8 cellular contexts compared by ENCODE assay signal in the genomic region with DNA sequence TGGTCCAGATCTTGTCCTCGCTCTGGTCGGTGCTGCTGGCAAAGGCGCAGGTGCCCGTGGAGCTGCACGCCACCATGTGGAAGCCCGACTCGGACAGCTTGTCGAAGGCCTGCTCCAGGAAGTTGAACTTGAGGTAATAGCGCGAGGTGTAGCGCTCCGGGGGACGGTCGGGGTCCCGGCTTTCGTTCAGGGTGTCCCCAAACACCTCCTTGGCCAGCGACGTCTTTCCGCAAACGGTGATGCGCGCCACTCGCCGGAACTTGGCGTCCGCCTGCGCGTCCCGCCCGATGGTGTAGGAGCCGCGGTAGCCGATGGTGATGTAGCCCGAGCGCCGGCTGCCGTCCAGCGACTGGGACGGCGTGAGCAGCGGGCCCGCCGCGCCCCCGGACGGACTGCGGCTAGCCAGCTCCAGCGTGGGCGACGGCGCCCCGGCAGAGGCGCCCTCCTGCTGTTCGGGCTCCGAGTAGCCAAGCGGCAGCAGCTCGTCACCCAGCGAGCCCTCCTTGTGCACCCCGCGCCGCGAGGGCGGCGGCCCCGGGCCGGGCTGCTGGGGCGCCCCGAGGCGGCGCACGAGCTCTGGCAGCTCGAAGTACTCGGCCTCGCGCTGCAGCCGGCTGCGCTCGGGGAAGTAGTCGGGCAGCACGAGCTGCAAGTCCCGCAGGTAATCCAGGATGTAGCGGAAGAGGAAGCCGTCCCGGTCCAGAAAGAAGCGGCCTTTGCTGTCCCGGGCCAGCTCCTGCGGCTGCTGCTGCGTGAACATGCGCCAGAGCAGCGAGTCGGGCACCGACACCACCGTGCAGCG. TPM values are rescaled to one million over a fixed set of nuclear protein-coding genes. Genes with fewer than 3 reads are reported as not detected.
DNase-seq lines count a peak whose midpoint lies in the region; FAIRE-seq and TF ChIP-seq lines count a peak whose summit lies in the region.

No MANE protein-coding gene starts in this region.

- H4K20me1 ChIP-seq in keratinocyte (ENCODE audit: control insufficient read depth, extremely low read depth, insufficient read depth, low read length): no peaks in the 10 kb centered on the region

- H2AFZ ChIP-seq in keratinocyte (ENCODE audit: control insufficient read depth, low read length): peak overlapping the region; percentile 84

- dilution Hi-C loops in keratinocyte (cut with MboI; ENCODE audit: extremely low pct_ligation_motif_present, low sequenced_read_pairs): no loop called here

- TF ChIP-seq POLR2A in GM12891 (IDR thresholded peaks at IDR 0.05; ENCODE audit: low read depth, low read length): no peak

- H3K27me3 ChIP-seq in WERI-Rb-1 (ENCODE audit: insufficient read depth, low read depth, severe bottlenecking) (no peaks in the 10 kb centered on the region), bronchial epithelial cell (ENCODE audit: control insufficient read depth, insufficient read depth, low read length) (no peaks in the 10 kb centered on the region), keratinocyte (ENCODE audit: control insufficient read depth, extremely low read depth, insufficient read depth, low read length) (no peaks in the 10 kb centered on the region)

- no peaks in the 10 kb centered on the region for H3K4me1 ChIP-seq in HEK293 (ENCODE audit: control insufficient read depth, insufficient read depth, low read length)
- peaks cover 59% of the 10 kb centered on the region for H3K4me1 ChIP-seq in keratinocyte (ENCODE audit: control insufficient read depth, extremely low read depth, insufficient read depth, low read length)

- peak overlapping the region; percentile 65 for H3K4me3 ChIP-seq in HEK293 (ENCODE audit: low read depth, low read length)
- H3K4me3 ChIP-seq in WERI-Rb-1 (ENCODE audit: low read depth, low read length): peak overlapping the region; percentile 69
- H3K4me3 ChIP-seq in bronchial epithelial cell (ENCODE audit: low read depth, low read length): peak overlapping the region; percentile 66
- H3K4me3 ChIP-seq in keratinocyte (ENCODE audit: control insufficient read depth in 2 of 3, extremely low read depth in 1 of 3, insufficient read depth in 2 of 3, low read depth in 1 of 3, low read length in 3 of 3): peak overlapping the region; percentile 69 to 73 (median 70)

- POLR2A ChIA-PET in HEK293 (lab: Yijun Ruan, JAX): interaction anchor here (0.6 to 1.5 kb wide), 5 partner anchors 18 to 981 kb away, joined by 3 to 4 read pairs (median 3); a partner anchor contains a TSS

- H3K9me3 ChIP-seq in HEK293 (ENCODE audit: control insufficient read depth, insufficient read depth, low read depth, low read length) (no peaks in the 10 kb centered on the region), WERI-Rb-1 (ENCODE audit: severe bottlenecking) (no peaks in the 10 kb centered on the region), keratinocyte (ENCODE audit: control insufficient read depth, low read depth, low read length) (no peaks in the 10 kb centered on the region)

- FAIRE-seq in GM12891 (lab: Jason Lieb, UNC) (peak; percentile 95), bronchial epithelial cell (lab: Jason Lieb, UNC) (no peak), keratinocyte (lab: Jason Lieb, UNC) (no peak)

- H3K27ac ChIP-seq in HEK293 (ENCODE audit: extremely low read depth, low read depth, low read length): peak overlapping the region; percentile 72; the same call in 1 of the 2 replicates
- H3K27ac ChIP-seq in WERI-Rb-1: no peak overlapping the region
- peak overlapping the region; percentile 13 for H3K27ac ChIP-seq in keratinocyte (ENCODE audit: control insufficient read depth, insufficient read depth, low read length)

- H3K36me3 ChIP-seq in HEK293 (ENCODE audit: control insufficient read depth in 2 of 2, insufficient read depth in 1 of 2, low read length in 2 of 2) (no peaks in the 10 kb centered on the region), WERI-Rb-1 (no peaks in the 10 kb centered on the region), bronchial epithelial cell (ENCODE audit: control insufficient read depth, insufficient read depth, low read length) (no peaks in the 10 kb centered on the region), keratinocyte (ENCODE audit: control insufficient read depth in 2 of 2, extremely low read depth in 1 of 2, insufficient read depth in 2 of 2, low read length in 2 of 2) (no peaks in the 10 kb centered on the region)

- peak overlapping the region; percentile 87 for H3K4me2 ChIP-seq in keratinocyte (ENCODE audit: control insufficient read depth, extremely low read depth, insufficient read depth, low read depth, low read length)

- peak overlapping the region; percentile 69 for H3K9ac ChIP-seq in keratinocyte (ENCODE audit: control insufficient read depth, extremely low read depth, insufficient read depth, low read length)

- no peaks in the 10 kb centered on the region for H3K9me1 ChIP-seq in keratinocyte (ENCODE audit: control insufficient read depth, extremely low read depth, insufficient read depth, low read length)

- TF ChIP-seq CTCF in HEK293 (tag by site-specific recombination; IDR thresholded peaks at IDR 0.05) (peak; percentile 90), WERI-Rb-1 (IDR thresholded peaks at IDR 0.05; ENCODE audit: low read depth, low read length) (peak; percentile 44), bronchial epithelial cell (IDR thresholded peaks at IDR 0.05; ENCODE audit: insufficient read depth, low read length, severe bottlenecking) (peak; percentile 63), keratinocyte (optimal IDR thresholded peaks at IDR 0.05 in 1 of 3, IDR thresholded peaks at IDR 0.05 in 1 of 3, conservative IDR thresholded peaks at IDR 0.05 in 1 of 3; ENCODE audit: extremely low read depth in 1 of 3, insufficient read depth in 2 of 3, low read length in 3 of 3) (peak; percentile 30 to 77 (median 62))

- DNase-seq in GM12891 (ENCODE audit: insufficient read length, low spot score): peak; percentile 35
- peak; percentile 48 for DNase-seq in MV-4-11 (lab: John Stamatoyannopoulos, UW)
- DNase-seq in WERI-Rb-1: peak; percentile 66
- DNase-seq in bronchial epithelial cell (ENCODE audit: low read depth): peak; percentile 59
- no peak for DNase-seq in keratinocyte (ENCODE audit: low read depth, low spot score)
- peak; percentile 26 to 36 for DNase-seq in stimulated activated CD4-positive, alpha-beta T cell treated with anti-CD3 and anti-CD28 coated beads, Interleukin-15, amount 100 ng/mL, for 1 hour (ENCODE audit: low read depth in 1 of 2, low spot score in 1 of 2)
- no peak for DNase-seq in NCI-H2107 (lab: John Stamatoyannopoulos, UW)

- CTCF ChIA-PET in HEK293 (lab: Yijun Ruan, JAX): interaction anchor here (0.5 to 2.6 kb wide), 12 partner anchors 9 to 1707 kb away, joined by 3 to 10 read pairs (median 3); no protein-coding TSS in a partner anchor

- H3K79me2 ChIP-seq in keratinocyte (ENCODE audit: control insufficient read depth, insufficient read depth, low read length): peaks cover 19% of the 10 kb centered on the region

TF ChIP-seq in GM12891, 5 proteins besides CTCF, POLR2A, EP300 and RAD21:
- TF ChIP-seq PAX5 (IDR thresholded peaks at IDR 0.05; ENCODE audit: insufficient read depth, low read length, severe bottlenecking): no peak
- TF ChIP-seq POU2F2 (IDR thresholded peaks at IDR 0.05; ENCODE audit: low read depth, low read length): no peak
- no peak for TF ChIP-seq POLR2AphosphoS5 (IDR thresholded peaks at IDR 0.05; ENCODE audit: low read depth, low read length)
- no peak for TF ChIP-seq SPI1 (IDR thresholded peaks at IDR 0.05; ENCODE audit: low read depth, low read length)
- TF ChIP-seq TAF1 (IDR thresholded peaks at IDR 0.05; ENCODE audit: low read depth, low read length): no peak; the same call in 1 of the 2 replicates

TF ChIP-seq in HEK293, 187 proteins besides CTCF, POLR2A, EP300 and RAD21 (continues in another document):
- TF ChIP-seq SP2 (tag by site-specific recombination; IDR thresholded peaks at IDR 0.05): no peak
- no peak for TF ChIP-seq ZNF23 (tag by site-specific recombination; IDR thresholded peaks at IDR 0.05; ENCODE audit: borderline replicate concordance)
- no peak for TF ChIP-seq MEIS1 (CRISPR knock-in tag; IDR thresholded peaks at IDR 0.05; ENCODE audit: borderline replicate concordance)
- no peak for TF ChIP-seq ZNF223 (tag by site-specific recombination; IDR thresholded peaks at IDR 0.05)
- no peak for TF ChIP-seq BCL11A (tag by site-specific recombination; IDR thresholded peaks at IDR 0.05; ENCODE audit: low read depth)
- peak; percentile 33; the same call in 1 of the 2 replicates for TF ChIP-seq ZSCAN30 (tag by site-specific recombination; IDR thresholded peaks at IDR 0.05)
- TF ChIP-seq ZNF548 (tag by site-specific recombination; IDR thresholded peaks at IDR 0.05): no peak
- TF ChIP-seq, protein P1, sequence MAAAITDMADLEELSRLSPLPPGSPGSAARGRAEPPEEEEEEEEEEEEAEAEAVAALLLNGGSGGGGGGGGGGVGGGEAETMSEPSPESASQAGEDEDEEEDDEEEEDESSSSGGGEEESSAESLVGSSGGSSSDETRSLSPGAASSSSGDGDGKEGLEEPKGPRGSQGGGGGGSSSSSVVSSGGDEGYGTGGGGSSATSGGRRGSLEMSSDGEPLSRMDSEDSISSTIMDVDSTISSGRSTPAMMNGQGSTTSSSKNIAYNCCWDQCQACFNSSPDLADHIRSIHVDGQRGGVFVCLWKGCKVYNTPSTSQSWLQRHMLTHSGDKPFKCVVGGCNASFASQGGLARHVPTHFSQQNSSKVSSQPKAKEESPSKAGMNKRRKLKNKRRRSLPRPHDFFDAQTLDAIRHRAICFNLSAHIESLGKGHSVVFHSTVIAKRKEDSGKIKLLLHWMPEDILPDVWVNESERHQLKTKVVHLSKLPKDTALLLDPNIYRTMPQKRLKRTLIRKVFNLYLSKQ (tag by site-specific recombination; IDR thresholded peaks at IDR 0.05; ENCODE audit: borderline replicate concordance): no peak
- TF ChIP-seq KLF16 (tag by site-specific recombination; IDR thresholded peaks at IDR 0.05): 0 out of 2 replicates have a peak, but pooled peaks have one; percentile 39
- TF ChIP-seq ZBTB7A (tag by site-specific recombination; IDR thresholded peaks at IDR 0.05; ENCODE audit: low read depth): no peak
- TF ChIP-seq ZNF624 (tag by site-specific recombination; IDR thresholded peaks at IDR 0.05): no peak
- TF ChIP-seq ZNF350 (tag by site-specific recombination; IDR thresholded peaks at IDR 0.05): no peak
- TF ChIP-seq SETDB1 (IDR thresholded peaks at IDR 0.05; ENCODE audit: insufficient read length, low read length): peak; percentile 16
- no peak for TF ChIP-seq ZFP69B (tag by site-specific recombination; IDR thresholded peaks at IDR 0.05)

RNA-seq across cellular contexts. Expression of a gene that starts 0.8 kb away (rescaled TPM):
- polyA plus RNA-seq in GM12891 (2012; ENCODE audit: low read depth, missing spikeins): 3.0 TPM
- total RNA-seq in bronchial epithelial cell: 6.5 and 15.3 TPM in 2 replicates
- 8.9 to 18.9 TPM (median 18.2 TPM) in 3 replicates for polyA plus RNA-seq in keratinocyte
- polyA plus RNA-seq in keratinocyte (2011; ENCODE audit: low read depth): 2.1 TPM
- polyA plus RNA-seq in keratinocyte (2011; cell fraction: cytosol; rRNA removed): 14.5 and 22.9 TPM in 2 replicates
- 15.1 and 18.9 TPM in 2 replicates for polyA plus RNA-seq in keratinocyte (2011; cell fraction: nucleus; rRNA removed)
- 6.3 and 28.6 TPM in 2 replicates for polyA plus RNA-seq in keratinocyte (2012; ENCODE audit: low replicate concordance)
- 12.8 to 25.6 TPM (median 19.9 TPM) in 3 replicates for polyA minus RNA-seq in keratinocyte
- polyA minus RNA-seq in keratinocyte (2011; cell fraction: cytosol; rRNA and poly(A)+ RNA removed): 34.7 TPM
- polyA minus RNA-seq in keratinocyte (2011; cell fraction: nucleus; rRNA and poly(A)+ RNA removed): 17.6 and 27.0 TPM in 2 replicates

Comparison
In these comparisons a context has a peak if more than half of its experiments do, and no peak if none do; other contexts are left out.
1. DNase-seq: peak in GM12891 (single experiment), MV-4-11 (single experiment), WERI-Rb-1 (single experiment), bronchial epithelial cell (single experiment) and stimulated activated CD4-positive, alpha-beta T cell treated with anti-CD3 and anti-CD28 coated beads, Interleukin-15, amount 100 ng/mL, for 1 hour (2 of 2); none in keratinocyte (single experiment) and NCI-H2107 (single experiment).
2. Peak in every context shown above with its lines, with median percentiles within 50 percentile points of each other: H3K4me3 ChIP-seq and CTCF ChIP-seq.